ENCODE assay signal across 15 cellular contexts in the genomic region with DNA sequence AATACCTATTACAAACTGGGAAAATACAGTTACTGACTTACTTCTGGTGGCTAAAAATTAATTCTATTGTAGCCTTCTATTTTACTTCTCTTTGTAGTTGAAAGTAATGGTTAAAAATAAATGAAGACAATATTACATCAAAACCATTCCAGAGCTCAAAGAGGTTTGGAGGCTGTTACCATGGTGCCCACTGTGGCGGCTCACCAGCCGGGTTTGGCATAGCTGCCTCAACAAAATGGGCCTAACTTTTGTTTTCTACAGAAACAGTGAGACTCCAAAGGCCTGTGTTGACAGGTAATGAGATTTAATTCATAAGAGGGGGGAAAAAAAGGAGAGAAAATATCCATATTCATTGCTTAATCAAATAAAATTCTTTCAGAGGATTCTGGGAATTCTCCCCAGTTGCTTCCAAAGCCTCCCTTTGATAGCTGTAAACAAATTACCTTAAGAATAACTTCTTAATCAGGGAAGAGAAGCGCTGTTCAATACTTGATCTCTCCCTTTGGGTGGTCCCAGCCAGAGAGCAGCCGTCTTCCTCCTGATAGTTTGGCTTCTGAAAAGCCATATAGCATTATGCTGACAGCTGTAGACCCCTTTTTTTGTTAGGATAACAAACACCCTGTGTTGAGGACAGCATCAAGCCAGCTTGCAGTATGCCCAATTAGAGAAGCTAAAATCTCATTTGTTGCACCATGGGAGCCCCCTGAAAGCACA.
A peak's percentile ranks its signal among the peaks of the same experiment; 100 is the strongest.
DNase-seq lines count a peak whose midpoint lies in the region; ATAC-seq and TF ChIP-seq lines count a peak whose summit lies in the region.
"Had no signal": no experiment of that assay in that cellular context is flagged by ENCODE, and none has a peak within 500 bp of the region (broad histone marks: within the 10 kb centered on the region; RNA-seq: fewer than 3 reads in every experiment).

No MANE protein-coding gene starts in this region.

- H2BK120ac ChIP-seq in H9 (ENCODE audit: low read depth, low read length, poor library complexity, severe bottlenecking) = no peak overlapping the region

- no peaks in the 10 kb centered on the region for H3K27me3 ChIP-seq in H9 (ENCODE audit: insufficient read depth, low read length)
- no peaks in the 10 kb centered on the region for H3K27me3 ChIP-seq in ectodermal cell (ENCODE audit: control insufficient read depth, insufficient read depth, low read length, poor library complexity, severe bottlenecking)
- H3K27me3 ChIP-seq in neural progenitor cell = no peaks in the 10 kb centered on the region
- no peaks in the 10 kb centered on the region for H3K27me3 ChIP-seq in heart left ventricle

- no CpG with 5 or more reads among the region's 4 CpGs for WGBS in H9 (ENCODE audit: extremely low coverage, insufficient read length, low lambda C conversion rate)
- WGBS in ectodermal cell, 2 experiments = 17 to 21% methylated on average over 4 of the region's 4 CpGs
- 47 to 67% (median 59%) methylated on average over 4 of the region's 4 CpGs for WGBS in heart left ventricle, 4 donors

- H3K9me3 ChIP-seq in H9 (ENCODE audit: control insufficient read depth, low read depth, low read length) (no peaks in the 10 kb centered on the region), ectodermal cell (ENCODE audit: control insufficient read depth, low read length) (no peaks in the 10 kb centered on the region), neural progenitor cell (ENCODE audit: low read depth) (no peaks in the 10 kb centered on the region), heart left ventricle (no peaks in the 10 kb centered on the region)
- H3K9me3 ChIP-seq: HAP-1 had no signal

- H3F3A ChIP-seq in neural progenitor cell (ENCODE audit: low read depth) = peaks cover 35% of the 10 kb centered on the region

- H3T11ph ChIP-seq in H9 (ENCODE audit: low read length) = no peak overlapping the region

- no peak overlapping the region for H2BK12ac ChIP-seq in H9 (ENCODE audit: insufficient read length, low read depth, low read length)

- no peak overlapping the region for H3K18ac ChIP-seq in H9 (ENCODE audit: insufficient read length, low read depth, low read length)

- no peaks in the 10 kb centered on the region for H3K79me1 ChIP-seq in H9 (ENCODE audit: insufficient read depth, low read depth, low read length, poor library complexity, severe bottlenecking)

- no peaks in the 10 kb centered on the region for H3K79me2 ChIP-seq in H9 (ENCODE audit: insufficient read depth, low read length)
- H3K79me2 ChIP-seq in neural progenitor cell (ENCODE audit: low read depth) = no peaks in the 10 kb centered on the region

- H3K4me1 Mint-ChIP-seq in H9 = peaks cover 18% of the 10 kb centered on the region in 2 experiments
- peaks cover 47% of the 10 kb centered on the region for H3K4me1 Mint-ChIP-seq in neural progenitor cell
- H3K4me1 Mint-ChIP-seq in type B pancreatic cell (ENCODE audit: unreplicated experiment) = peaks cover 10% of the 10 kb centered on the region
- H3K4me1 Mint-ChIP-seq: B cell; CD4-positive, alpha-beta memory T cell had no signal

- H3K4ac ChIP-seq in H9 (ENCODE audit: low read depth, low read length) = no peak overlapping the region

- H3K36me3 ChIP-seq in ectodermal cell (ENCODE audit: control insufficient read depth, insufficient read depth, low read length) (no peaks in the 10 kb centered on the region), neural progenitor cell (no peaks in the 10 kb centered on the region), heart left ventricle (no peaks in the 10 kb centered on the region)
- H3K36me3 ChIP-seq: HAP-1 had no signal

- H3K9me3 Mint-ChIP-seq in H9 (peaks cover 0 to 11% of the 10 kb centered on the region in 2 experiments; a peak in 3 of 5 replicates), neural progenitor cell (peaks cover 18% of the 10 kb centered on the region), type B pancreatic cell (peaks cover 8% of the 10 kb centered on the region)

- H2BK20ac ChIP-seq in H9 (ENCODE audit: low read depth, low read length, poor library complexity, severe bottlenecking) = no peak overlapping the region

- H2AFZ ChIP-seq in H9 (ENCODE audit: low read length) = no peak overlapping the region
- H2AFZ ChIP-seq in neural progenitor cell (replicated peaks) = no peak overlapping the region

- peak overlapping the region in 1 of 2 experiments; percentile 60; a peak in 1 of 5 replicates for H3K4me3 Mint-ChIP-seq in H9
- H3K4me3 Mint-ChIP-seq in neural progenitor cell = peak overlapping the region; percentile 69
- H3K4me3 Mint-ChIP-seq in type B pancreatic cell = no peak overlapping the region
- H3K4me3 Mint-ChIP-seq: B cell; CD4-positive, alpha-beta memory T cell had no signal

- ATAC-seq in HG03139 (IDR thresholded peaks at IDR 0.05; ENCODE audit: unreplicated experiment) (no peak), HG02938 (IDR thresholded peaks at IDR 0.05; ENCODE audit: unreplicated experiment) (no peak), heart left ventricle (no peak)
- ATAC-seq: K562 had no signal

- no peak overlapping the region for H4K91ac ChIP-seq in H9 (ENCODE audit: insufficient read length, low read depth, low read length)

- H4K5ac ChIP-seq in H9 (ENCODE audit: insufficient read length, low read depth, low read length) = no peak overlapping the region

- H3K27ac Mint-ChIP-seq in H9 = peak overlapping the region in 2 of 3 experiments; percentile 37 to 96; a peak in 5 of 7 replicates
- peak overlapping the region; percentile 97 for H3K27ac Mint-ChIP-seq in neural progenitor cell
- H3K27ac Mint-ChIP-seq in type B pancreatic cell = no peak overlapping the region
- H3K27ac Mint-ChIP-seq: B cell; CD4-positive, alpha-beta memory T cell had no signal

- no peak overlapping the region for H2BK15ac ChIP-seq in H9 (ENCODE audit: low read depth, low read length)

- H2AK5ac ChIP-seq in H9 (ENCODE audit: insufficient read length, low read length) = no peak overlapping the region

- H3K4me3 ChIP-seq in ectodermal cell (ENCODE audit: insufficient read depth, low read depth, low read length) (no peak overlapping the region), neural progenitor cell (no peak overlapping the region), heart left ventricle (no peak overlapping the region)
- H3K4me3 ChIP-seq: HAP-1, K562 had no signal

- no peak overlapping the region for H3K27ac ChIP-seq in H9 (ENCODE audit: insufficient read length, low read depth, low read length)
- peak overlapping the region; percentile 83 for H3K27ac ChIP-seq in ectodermal cell (ENCODE audit: insufficient read depth, low read depth, low read length, poor library complexity, severe bottlenecking)
- H3K27ac ChIP-seq in neural progenitor cell = no peak overlapping the region
- no peak overlapping the region for H3K27ac ChIP-seq in heart left ventricle

- H3K23me2 ChIP-seq in H9 (ENCODE audit: insufficient read length, low read depth, low read length, poor library complexity, severe bottlenecking) = no peaks in the 10 kb centered on the region

- intact Hi-C loops in heart left ventricle (cut with DNase I) = no loop called here

- H3K23ac ChIP-seq in H9 (ENCODE audit: insufficient read length, low read depth, low read length) = no peak overlapping the region

- TF ChIP-seq POLR2A in heart left ventricle (IDR thresholded peaks at IDR 0.05) = no peak

- H3K36me3 Mint-ChIP-seq in H9 (ENCODE audit: insufficient read depth in 1 of 3, low read depth in 3 of 3) (peaks cover 0 to 9% (median 8%) of the 10 kb centered on the region in 3 experiments; a peak in 3 of 7 replicates), neural progenitor cell (peaks cover 15% of the 10 kb centered on the region), type B pancreatic cell (no peaks in the 10 kb centered on the region)
- H3K36me3 Mint-ChIP-seq: CD4-positive, alpha-beta memory T cell had no signal

- H3K9ac ChIP-seq in H9 (ENCODE audit: extremely low read depth, insufficient read length, low read length) (no peak overlapping the region), neural progenitor cell (no peak overlapping the region)

- TF ChIP-seq CTCF in H9 (conservative IDR thresholded peaks at IDR 0.05) (no peak), neural progenitor cell (IDR thresholded peaks at IDR 0.05) (no peak), type B pancreatic cell (conservative IDR thresholded peaks at IDR 0.05) (no peak), heart left ventricle (IDR thresholded peaks at IDR 0.05) (no peak)

- no peak overlapping the region for H2BK5ac ChIP-seq in H9 (ENCODE audit: insufficient read length, low read length)

- H3K4me2 ChIP-seq in H9 (ENCODE audit: insufficient read depth, insufficient read length, low read length) = no peak overlapping the region
- H3K4me2 ChIP-seq in neural progenitor cell = peak overlapping the region; percentile 53

- H3K27me3 Mint-ChIP-seq in H9 (ENCODE audit: low read depth) (no peaks in the 10 kb centered on the region), neural progenitor cell (ENCODE audit: insufficient read depth, low read depth) (no peaks in the 10 kb centered on the region), type B pancreatic cell (no peaks in the 10 kb centered on the region)
- H3K27me3 Mint-ChIP-seq: CD4-positive, alpha-beta memory T cell had no signal

- H3K4me1 ChIP-seq in H9 (ENCODE audit: insufficient read depth, low read length) (no peaks in the 10 kb centered on the region; the same call in 1 of the 2 replicates), ectodermal cell (ENCODE audit: control insufficient read depth, insufficient read depth, low read length) (peaks cover 27% of the 10 kb centered on the region), neural progenitor cell (peaks cover 41% of the 10 kb centered on the region), heart left ventricle (no peaks in the 10 kb centered on the region)
- H3K4me1 ChIP-seq: HAP-1 had no signal

- no peak overlapping the region for H3K14ac ChIP-seq in H9 (ENCODE audit: insufficient read depth, low read length)

- H4K8ac ChIP-seq in H9 (replicated peaks; ENCODE audit: insufficient read length, low read depth, low read length) = no peak overlapping the region

- no peaks in the 10 kb centered on the region for H4K20me1 ChIP-seq in H9 (ENCODE audit: control insufficient read depth, insufficient read depth, insufficient read length)
- no peaks in the 10 kb centered on the region for H4K20me1 ChIP-seq in neural progenitor cell (ENCODE audit: low read depth)

- DNase-seq in Ammon's horn (ENCODE audit: low spot score) = peak; percentile 49
- no peak for DNase-seq in H9
- peak; percentile 69 for DNase-seq in neural progenitor cell (ENCODE audit: low spot score)
- no peak for DNase-seq in type B pancreatic cell (ENCODE audit: extremely low spot score, unreplicated experiment)
- no peak for DNase-seq in heart left ventricle
- DNase-seq: ACHN; CD4-positive, alpha-beta memory T cell; DND-41; GDM1 had no signal

- no peak overlapping the region for H3K56ac ChIP-seq in H9 (ENCODE audit: insufficient read length, low read depth, low read length)

Comparison
In these comparisons a context has a peak if more than half of its experiments do, and no peak if none do; other contexts are left out.
1. DNase-seq: peak in Ammon's horn (single experiment) and neural progenitor cell (single experiment); none in H9 (single experiment), type B pancreatic cell (single experiment) and heart left ventricle (0 of 5).